In the genomic region with DNA sequence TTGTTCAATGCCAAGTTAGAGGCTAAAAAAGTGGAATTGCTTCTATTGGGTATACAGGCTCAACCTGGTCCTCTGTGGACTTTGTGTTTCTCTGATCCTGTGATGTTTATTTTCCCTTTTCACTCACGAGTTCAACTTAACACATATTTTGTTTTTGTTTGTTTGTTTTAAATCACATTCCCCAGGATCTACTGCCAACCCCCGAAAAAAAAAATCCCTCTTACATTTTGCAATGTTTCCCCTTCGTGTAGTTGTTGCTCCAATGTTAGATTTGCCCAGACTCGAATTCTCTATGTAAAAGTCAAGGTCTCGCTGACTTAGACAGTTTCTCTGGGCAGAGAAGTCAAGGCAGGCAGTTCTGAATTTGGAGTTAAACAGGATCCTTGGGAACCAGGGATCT, we compare ENCODE assay signal across 41 cellular contexts.
"Had no signal": no experiment of that assay in that cellular context is flagged by ENCODE, and none has a peak within 500 bp of the region (broad histone marks: within the 10 kb centered on the region; RNA-seq: fewer than 3 reads in every experiment).

No MANE protein-coding gene starts in this region.

- H3K27me3 ChIP-seq: adrenal gland, ascending aorta, body of pancreas, brain microvascular endothelial cell, breast epithelium, cardiac muscle cell had no signal

- ATAC-seq: activated naive CD4-positive, alpha-beta T cell treated with anti-CD3 and anti-CD28 coated beads, Interleukin-2, amount 50 U/mL, for 72 hours; activated naive CD8-positive, alpha-beta T cell treated with anti-CD3 and anti-CD28 coated beads, Interleukin-2, amount 50 U/mL, for 24 hours; activated T-cell treated with anti-CD3 and anti-CD28 coated beads, Interleukin-2, amount 50 U/mL, for 4 hours; activated T-cell treated with anti-CD3 and anti-CD28 coated beads, Interleukin-2, amount 50 U/mL, for 72 hours; activated T-helper 17 cell treated with anti-CD3 and anti-CD28 coated beads, Interleukin-2, amount 50 U/mL, for 72 hours; body of pancreas had no signal

- H3K36me3 ChIP-seq: adrenal gland, ascending aorta, brain microvascular endothelial cell, breast epithelium, cardiac muscle cell had no signal

- H3K36me3 Mint-ChIP-seq: activated naive CD4-positive, alpha-beta T cell treated with anti-CD3 and anti-CD28 coated beads, Interleukin-2, amount 10 ng/mL, durations not matched to agents 7 days and 5 days; activated naive CD4-positive, alpha-beta T cell treated with anti-CD3 and anti-CD28 coated beads, Interleukin-2, amount 50 U/mL, for 24 hours; activated naive CD4-positive, alpha-beta T cell treated with anti-CD3 and anti-CD28 coated beads, Interleukin-2, amount 50 U/mL, for 72 hours; activated naive CD8-positive, alpha-beta T cell; activated naive CD8-positive, alpha-beta T cell treated with anti-CD3 and anti-CD28 coated beads for 36 hours; activated naive CD8-positive, alpha-beta T cell treated with anti-CD3 and anti-CD28 coated beads, Interleukin-2, amount 10 ng/mL, durations not matched to agents 7 days and 5 days; brain had no signal

- FAIRE-seq: astrocyte, bronchial epithelial cell had no signal

- H3K4me1 Mint-ChIP-seq: activated naive CD4-positive, alpha-beta T cell treated with anti-CD3 and anti-CD28 coated beads, Interleukin-2, amount 10 ng/mL, durations not matched to agents 7 days and 5 days; activated naive CD4-positive, alpha-beta T cell treated with anti-CD3 and anti-CD28 coated beads, Interleukin-2, amount 50 U/mL, for 24 hours; activated naive CD8-positive, alpha-beta T cell treated with anti-CD3 and anti-CD28 coated beads for 36 hours; activated naive CD8-positive, alpha-beta T cell treated with anti-CD3 and anti-CD28 coated beads, Interleukin-2, amount 10 ng/mL, durations not matched to agents 7 days and 5 days; activated naive CD8-positive, alpha-beta T cell treated with anti-CD3 and anti-CD28 coated beads, Interleukin-2, amount 50 U/mL, for 24 hours; activated T-helper 17 cell treated with anti-CD3 and anti-CD28 coated beads, Interleukin-2, amount 50 U/mL, for 72 hours; central memory CD8-positive, alpha-beta T cell had no signal

- H3K4me1 ChIP-seq: adrenal gland, ascending aorta, body of pancreas, breast epithelium had no signal

- H3K9me3 Mint-ChIP-seq: activated naive CD4-positive, alpha-beta T cell treated with anti-CD3 and anti-CD28 coated beads for 36 hours; activated naive CD4-positive, alpha-beta T cell treated with anti-CD3 and anti-CD28 coated beads, Interleukin-2, amount 10 ng/mL, durations not matched to agents 7 days and 5 days; activated naive CD4-positive, alpha-beta T cell treated with anti-CD3 and anti-CD28 coated beads, Interleukin-2, amount 50 U/mL, for 24 hours; activated naive CD8-positive, alpha-beta T cell treated with anti-CD3 and anti-CD28 coated beads for 36 hours; activated naive CD8-positive, alpha-beta T cell treated with anti-CD3 and anti-CD28 coated beads, Interleukin-2, amount 50 U/mL, for 24 hours; activated T-cell treated with anti-CD3 and anti-CD28 coated beads, Interleukin-2, amount 50 U/mL, for 24 hours; activated T-cell treated with anti-CD3 and anti-CD28 coated beads, Interleukin-2, amount 50 U/mL, for 4 hours; activated T-helper 1 cell treated with anti-CD3 and anti-CD28 coated beads, Interleukin-12 subunit alpha, Interleukin-12 subunit beta, Interleukin-2, Interleukin-4 antibody, amounts not matched to agents 30 ng/mL and 10 ng/mL and 1 ng/mL, durations not matched to agents 14 hours and 24 hours and 36 hours; activated T-helper 17 cell treated with anti-CD3 and anti-CD28 coated beads, Interleukin-2, amount 50 U/mL, for 72 hours; activated T-helper 2 cell treated with anti-CD3 and anti-CD28 coated beads, Interferon-gamma antibody, Interleukin-2, Interleukin-4, amounts not matched to agents 10 μg/mL and 5 μg/mL and 100 μg/mL, durations not matched to agents 14 hours and 24 hours and 36 hours had no signal

- H3K27ac Mint-ChIP-seq: activated naive CD4-positive, alpha-beta T cell treated with anti-CD3 and anti-CD28 coated beads for 36 hours; activated naive CD4-positive, alpha-beta T cell treated with anti-CD3 and anti-CD28 coated beads, Interleukin-2, amount 10 ng/mL, durations not matched to agents 7 days and 5 days; activated naive CD4-positive, alpha-beta T cell treated with anti-CD3 and anti-CD28 coated beads, Interleukin-2, amount 50 U/mL, for 24 hours; activated naive CD4-positive, alpha-beta T cell treated with anti-CD3 and anti-CD28 coated beads, Interleukin-2, amount 50 U/mL, for 72 hours; activated naive CD8-positive, alpha-beta T cell; activated naive CD8-positive, alpha-beta T cell treated with anti-CD3 and anti-CD28 coated beads for 36 hours; activated naive CD8-positive, alpha-beta T cell treated with anti-CD3 and anti-CD28 coated beads, Interleukin-2, amount 10 ng/mL, durations not matched to agents 7 days and 5 days; activated naive CD8-positive, alpha-beta T cell treated with anti-CD3 and anti-CD28 coated beads, Interleukin-2, amount 50 U/mL, for 24 hours; activated T-cell treated with anti-CD3 and anti-CD28 coated beads, Interleukin-2, amount 50 U/mL, for 24 hours; activated T-cell treated with anti-CD3 and anti-CD28 coated beads, Interleukin-2, amount 50 U/mL, for 72 hours; activated T-helper 1 cell treated with anti-CD3 and anti-CD28 coated beads, Interleukin-12 subunit alpha, Interleukin-12 subunit beta, Interleukin-2, Interleukin-4 antibody, amounts not matched to agents 30 ng/mL and 10 ng/mL and 1 ng/mL, durations not matched to agents 14 hours and 24 hours and 36 hours; activated T-helper 17 cell treated with anti-CD3 and anti-CD28 coated beads, Interleukin-2, amount 50 U/mL, for 72 hours; activated T-helper 2 cell treated with anti-CD3 and anti-CD28 coated beads, Interferon-gamma antibody, Interleukin-2, Interleukin-4, amounts not matched to agents 10 μg/mL and 5 μg/mL and 100 μg/mL, durations not matched to agents 14 hours and 24 hours and 36 hours; brain had no signal

- H3K27ac ChIP-seq: adrenal gland, ascending aorta, body of pancreas, brain microvascular endothelial cell, breast epithelium, cardiac muscle cell had no signal

- H3K27me3 Mint-ChIP-seq: activated naive CD4-positive, alpha-beta T cell treated with anti-CD3 and anti-CD28 coated beads, Interleukin-2, amount 10 ng/mL, durations not matched to agents 7 days and 5 days; activated naive CD4-positive, alpha-beta T cell treated with anti-CD3 and anti-CD28 coated beads, Interleukin-2, amount 50 U/mL, for 24 hours; activated naive CD8-positive, alpha-beta T cell; activated naive CD8-positive, alpha-beta T cell treated with anti-CD3 and anti-CD28 coated beads for 36 hours; activated naive CD8-positive, alpha-beta T cell treated with anti-CD3 and anti-CD28 coated beads, Interleukin-2, amount 10 ng/mL, durations not matched to agents 7 days and 5 days; activated naive CD8-positive, alpha-beta T cell treated with anti-CD3 and anti-CD28 coated beads, Interleukin-2, amount 50 U/mL, for 24 hours; activated T-cell treated with anti-CD3 and anti-CD28 coated beads, Interleukin-2, amount 50 U/mL, for 24 hours; activated T-helper 17 cell treated with anti-CD3 and anti-CD28 coated beads, Interleukin-2, amount 50 U/mL, for 72 hours; central memory CD8-positive, alpha-beta T cell had no signal

- H3K4me3 ChIP-seq: adrenal gland, ascending aorta, body of pancreas, breast epithelium, cardiac muscle cell had no signal

- H3K9me3 ChIP-seq: adrenal gland, ascending aorta, body of pancreas, breast epithelium had no signal

- DNase-seq: activated effector memory CD4-positive, alpha-beta T cell treated with anti-CD3 and anti-CD28 coated beads, Interleukin-2, amount 50 U/mL, for 16 hours; activated effector memory CD4-positive, alpha-beta T cell treated with Interleukin-2 at 50 U/mL for 16 hours; activated gamma-delta T cell; activated gamma-delta T cell treated with Interleukin-2 at 50 U/mL for 16 hours; activated naive CD4-positive, alpha-beta T cell; activated naive CD4-positive, alpha-beta T cell treated with anti-CD3 and anti-CD28 coated beads for 36 hours; activated naive CD4-positive, alpha-beta T cell treated with anti-CD3 and anti-CD28 coated beads, Interleukin-2, amount 10 ng/mL, durations not matched to agents 7 days and 5 days; activated naive CD4-positive, alpha-beta T cell treated with anti-CD3 and anti-CD28 coated beads, Interleukin-2, amount 50 U/mL, for 16 hours; activated naive CD4-positive, alpha-beta T cell treated with Interleukin-2 at 50 U/mL for 16 hours; activated naive CD8-positive, alpha-beta T cell treated with anti-CD3 and anti-CD28 coated beads for 36 hours; activated naive CD8-positive, alpha-beta T cell treated with anti-CD3 and anti-CD28 coated beads, Interleukin-2, amount 10 ng/mL, durations not matched to agents 7 days and 5 days; activated naive CD8-positive, alpha-beta T cell treated with anti-CD3 and anti-CD28 coated beads, Interleukin-2, amount 50 U/mL, for 24 hours; activated T-cell treated with anti-CD3 and anti-CD28 coated beads for 4 hours; activated T-cell treated with anti-CD3 and anti-CD28 coated beads, Interleukin-2, amount 50 U/mL, for 1 hour; activated T-cell treated with anti-CD3 and anti-CD28 coated beads, Interleukin-2, amount 50 U/mL, for 24 hours; activated T-cell treated with anti-CD3 and anti-CD28 coated beads, Interleukin-2, amount 50 U/mL, for 4 hours; activated T-cell treated with anti-CD3 and anti-CD28 coated beads, Interleukin-2, amount 50 U/mL, for 48 hours; activated T-cell treated with anti-CD3 and anti-CD28 coated beads, Interleukin-2, amount 50 U/mL, for 72 hours; adrenal gland; amniotic stem cell; amygdala; anterior cingulate cortex; aorta; body of pancreas; brain microvascular endothelial cell; caudate nucleus; central memory CD4-positive, alpha-beta T cell; cerebellar nuclear complex had no signal

- H3K4me3 Mint-ChIP-seq: activated naive CD4-positive, alpha-beta T cell treated with anti-CD3 and anti-CD28 coated beads for 36 hours; activated naive CD4-positive, alpha-beta T cell treated with anti-CD3 and anti-CD28 coated beads, Interleukin-2, amount 10 ng/mL, durations not matched to agents 7 days and 5 days; activated naive CD4-positive, alpha-beta T cell treated with anti-CD3 and anti-CD28 coated beads, Interleukin-2, amount 50 U/mL, for 24 hours; activated naive CD8-positive, alpha-beta T cell; activated naive CD8-positive, alpha-beta T cell treated with anti-CD3 and anti-CD28 coated beads for 36 hours; activated naive CD8-positive, alpha-beta T cell treated with anti-CD3 and anti-CD28 coated beads, Interleukin-2, amount 10 ng/mL, durations not matched to agents 7 days and 5 days; activated naive CD8-positive, alpha-beta T cell treated with anti-CD3 and anti-CD28 coated beads, Interleukin-2, amount 50 U/mL, for 24 hours; activated T-cell treated with anti-CD3 and anti-CD28 coated beads, Interleukin-2, amount 50 U/mL, for 24 hours; activated T-cell treated with anti-CD3 and anti-CD28 coated beads, Interleukin-2, amount 50 U/mL, for 4 hours; activated T-cell treated with anti-CD3 and anti-CD28 coated beads, Interleukin-2, amount 50 U/mL, for 72 hours; activated T-helper 1 cell treated with anti-CD3 and anti-CD28 coated beads, Interleukin-12 subunit alpha, Interleukin-12 subunit beta, Interleukin-2, Interleukin-4 antibody, amounts not matched to agents 30 ng/mL and 10 ng/mL and 1 ng/mL, durations not matched to agents 14 hours and 24 hours and 36 hours; activated T-helper 17 cell treated with anti-CD3 and anti-CD28 coated beads, Interleukin-2, amount 50 U/mL, for 72 hours; brain; central memory CD8-positive, alpha-beta T cell had no signal
